ENCODE assay signal across 7 cellular contexts in genomic region chr2:1942146-1942545, GRCh38.
"Had no signal": no experiment of that assay in that cellular context is flagged by ENCODE, and none has a peak within 500 bp of the region (broad histone marks: within the 10 kb centered on the region; RNA-seq: fewer than 3 reads in every experiment).

No MANE protein-coding gene starts in this region.

- H3K4me3 ChIP-seq: K562 had no signal

- H3K27ac ChIP-seq: HL-60, KMS-11 had no signal

- ATAC-seq: HepG2, K562 had no signal

- DNase-seq: IMR-90, KBM-7, KG1 had no signal
